ENCODE assay signal across 12 cellular contexts in the genomic region with DNA sequence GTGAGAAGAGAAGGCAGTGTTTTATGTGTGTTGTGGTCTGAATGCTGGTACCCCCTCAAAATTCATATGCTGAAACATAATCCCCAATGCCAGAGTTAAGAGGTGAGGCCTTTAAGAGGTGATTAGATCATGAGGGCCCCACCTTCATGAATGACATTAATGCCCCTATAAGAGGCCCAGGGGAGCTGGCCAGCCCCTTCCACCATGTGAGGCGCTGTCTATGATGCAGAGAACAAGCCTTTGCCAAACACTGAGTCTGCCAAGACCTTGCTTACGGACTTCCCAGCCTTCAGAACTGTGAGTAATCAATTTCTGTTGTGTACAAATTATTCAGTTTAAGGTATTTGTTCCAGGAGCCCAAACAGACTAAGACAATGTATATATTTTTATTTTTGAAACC. TPM values are rescaled to one million over a fixed set of nuclear protein-coding genes. Genes with fewer than 3 reads are reported as not detected.
DNase-seq lines count a peak whose midpoint lies in the region; ATAC-seq lines count a peak whose summit lies in the region.
"Had no signal": no experiment of that assay in that cellular context is flagged by ENCODE, and none has a peak within 500 bp of the region (broad histone marks: within the 10 kb centered on the region; RNA-seq: fewer than 3 reads in every experiment).

No MANE protein-coding gene starts in this region.

- intact Hi-C loops in left ventricle myocardium superior (cut with micrococcal nuclease) = no loop called here

- DNase-seq in T-helper 1 cell (no peak), left ventricle myocardium superior (no peak), KBM-7 (no peak), mucosa of gallbladder (ENCODE audit: low spot score) (no peak)
- DNase-seq in activated naive CD4-positive, alpha-beta T cell treated with anti-CD3 and anti-CD28 coated beads, Interleukin-2, amount 50 U/mL, for 72 hours (ENCODE audit: low spot score in 2 of 2) = no peak
- no peak for DNase-seq in stimulated activated naive CD8-positive, alpha-beta T cell treated with anti-CD3 and anti-CD28 coated beads, Interleukin-15, amount 100 ng/mL, for 72 hours
- DNase-seq: activated CD8-positive, alpha-beta memory T cell treated with anti-CD3 and anti-CD28 coated beads for 24 hours; NCI-H524 treated with DMSO at 0.1 percent for 48 hours had no signal

- in situ Hi-C loops in KBM-7 (cut with MboI; ENCODE audit: low pct_unique_long_range_greater_than_20kb, low sequenced_read_pairs) = no loop called here

- H3K9me3 Mint-ChIP-seq in T-helper 1 cell treated with Interleukin-12 subunit alpha and Interleukin-12 subunit beta and Interleukin-4 antibody, amounts not matched to agents 30 μg/mL and 1 μg/mL, for 36 hours = no peaks in the 10 kb centered on the region
- peaks cover 0 to 4% of the 10 kb centered on the region in 2 donors for H3K9me3 Mint-ChIP-seq in activated naive CD4-positive, alpha-beta T cell treated with anti-CD3 and anti-CD28 coated beads, Interleukin-2, amount 50 U/mL, for 72 hours
- no peaks in the 10 kb centered on the region for H3K9me3 Mint-ChIP-seq in stimulated activated naive CD8-positive, alpha-beta T cell treated with anti-CD3 and anti-CD28 coated beads, Interleukin-15, amount 100 ng/mL, for 72 hours
- H3K9me3 Mint-ChIP-seq: mesothelial cell of epicardium had no signal

- no peak for ATAC-seq in activated naive CD4-positive, alpha-beta T cell treated with anti-CD3 and anti-CD28 coated beads, Interleukin-2, amount 50 U/mL, for 72 hours
- ATAC-seq in left ventricle myocardium superior (peak; percentile 46), GM21529 (IDR thresholded peaks at IDR 0.05; ENCODE audit: unreplicated experiment) (no peak)
- no peak for ATAC-seq in stimulated activated naive CD8-positive, alpha-beta T cell treated with anti-CD3 and anti-CD28 coated beads, Interleukin-15, amount 100 ng/mL, for 72 hours
- ATAC-seq: A549 had no signal

- peaks cover 78% of the 10 kb centered on the region for H3K4me1 Mint-ChIP-seq in T-helper 1 cell treated with Interleukin-12 subunit alpha and Interleukin-12 subunit beta and Interleukin-4 antibody, amounts not matched to agents 30 μg/mL and 1 μg/mL, for 36 hours (ENCODE audit: low read depth)
- H3K4me1 Mint-ChIP-seq in stimulated activated naive CD8-positive, alpha-beta T cell treated with anti-CD3 and anti-CD28 coated beads, Interleukin-15, amount 100 ng/mL, for 72 hours = peaks cover 97% of the 10 kb centered on the region

- H3K27ac Mint-ChIP-seq in T-helper 1 cell treated with Interleukin-12 subunit alpha and Interleukin-12 subunit beta and Interleukin-4 antibody, amounts not matched to agents 30 μg/mL and 1 μg/mL, for 36 hours = peak overlapping the region; percentile 74
- H3K27ac Mint-ChIP-seq in activated naive CD4-positive, alpha-beta T cell treated with anti-CD3 and anti-CD28 coated beads, Interleukin-2, amount 50 U/mL, for 72 hours = peak overlapping the region; percentile 74 to 80
- H3K27ac Mint-ChIP-seq in stimulated activated naive CD8-positive, alpha-beta T cell treated with anti-CD3 and anti-CD28 coated beads, Interleukin-15, amount 100 ng/mL, for 72 hours = peak overlapping the region; percentile 75 to 95
- H3K27ac Mint-ChIP-seq: mesothelial cell of epicardium had no signal

- H3K4me3 Mint-ChIP-seq in T-helper 1 cell treated with Interleukin-12 subunit alpha and Interleukin-12 subunit beta and Interleukin-4 antibody, amounts not matched to agents 30 μg/mL and 1 μg/mL, for 36 hours = peak overlapping the region; percentile 35
- peak overlapping the region; percentile 38 to 40 for H3K4me3 Mint-ChIP-seq in stimulated activated naive CD8-positive, alpha-beta T cell treated with anti-CD3 and anti-CD28 coated beads, Interleukin-15, amount 100 ng/mL, for 72 hours
- H3K4me3 Mint-ChIP-seq: mesothelial cell of epicardium had no signal

- no peaks in the 10 kb centered on the region for H3K27me3 Mint-ChIP-seq in T-helper 1 cell treated with Interleukin-12 subunit alpha and Interleukin-12 subunit beta and Interleukin-4 antibody, amounts not matched to agents 30 μg/mL and 1 μg/mL, for 36 hours (ENCODE audit: low read depth)
- no peaks in the 10 kb centered on the region for H3K27me3 Mint-ChIP-seq in stimulated activated naive CD8-positive, alpha-beta T cell treated with anti-CD3 and anti-CD28 coated beads, Interleukin-15, amount 100 ng/mL, for 72 hours

- peaks cover 36% of the 10 kb centered on the region for H3K36me3 Mint-ChIP-seq in T-helper 1 cell treated with Interleukin-12 subunit alpha and Interleukin-12 subunit beta and Interleukin-4 antibody, amounts not matched to agents 30 μg/mL and 1 μg/mL, for 36 hours (ENCODE audit: low read depth)
- peaks cover 0 to 27% of the 10 kb centered on the region in 2 donors for H3K36me3 Mint-ChIP-seq in activated naive CD4-positive, alpha-beta T cell treated with anti-CD3 and anti-CD28 coated beads, Interleukin-2, amount 50 U/mL, for 72 hours

RNA-seq across cellular contexts. Expression of a gene that starts 20.2 kb away (rescaled TPM):
- 100 to 1,000 TPM; 404 to 419 TPM for total RNA-seq in activated naive CD4-positive, alpha-beta T cell treated with anti-CD3 and anti-CD28 coated beads, Interleukin-2, amount 50 U/mL, for 72 hours
- total RNA-seq in left ventricle myocardium superior = 252 TPM
- 255 TPM for total RNA-seq in mucosa of gallbladder
